30 cellular contexts compared by ENCODE assay signal in genomic region chr15:78550194-78550593, GRCh38.
"Had no signal": no experiment of that assay in that cellular context is flagged by ENCODE, and none has a peak within 500 bp of the region (broad histone marks: within the 10 kb centered on the region; RNA-seq: fewer than 3 reads in every experiment).

No MANE protein-coding gene starts in this region.

- H3K27ac ChIP-seq: colonic mucosa, esophagus muscularis mucosa, foreskin keratinocyte, gastroesophageal sphincter, heart left ventricle, hepatocyte, psoas muscle, suprapubic skin, transverse colon, upper lobe of right lung, uterus had no signal

- H3K4me1 Mint-ChIP-seq: memory B cell; nephron; stimulated activated naive CD8-positive, alpha-beta T cell treated with anti-CD3 and anti-CD28 coated beads, Interleukin-15, amount 100 ng/mL, for 72 hours had no signal

- H2AFZ ChIP-seq: hepatocyte had no signal

- H3K4me1 ChIP-seq: colonic mucosa, esophagus muscularis mucosa, foreskin keratinocyte, gastroesophageal sphincter, heart left ventricle, psoas muscle, suprapubic skin, transverse colon, upper lobe of right lung, uterus had no signal

- H3K27me3 ChIP-seq: colonic mucosa, esophagus muscularis mucosa, foreskin keratinocyte, gastroesophageal sphincter, heart left ventricle, hepatocyte, suprapubic skin, transverse colon, upper lobe of right lung, uterus had no signal

- H3K36me3 ChIP-seq: uterus had no signal

- H3K27me3 Mint-ChIP-seq: memory B cell; naive thymus-derived CD4-positive, alpha-beta T cell; stimulated activated naive CD8-positive, alpha-beta T cell treated with anti-CD3 and anti-CD28 coated beads, Interleukin-15, amount 100 ng/mL, for 72 hours had no signal

- H3K9me3 Mint-ChIP-seq: dendritic cell treated with granulocyte-macrophage colony-stimulating factor and Interleukin-4, amounts not matched to agents 40 ng/mL and 50 ng/mL, for 4 days; memory B cell; naive thymus-derived CD4-positive, alpha-beta T cell; nephron; stimulated activated naive CD8-positive, alpha-beta T cell treated with anti-CD3 and anti-CD28 coated beads, Interleukin-15, amount 100 ng/mL, for 72 hours had no signal

- H3K79me2 ChIP-seq: hepatocyte had no signal

- H3K4me3 Mint-ChIP-seq: dendritic cell treated with granulocyte-macrophage colony-stimulating factor and Interleukin-4, amounts not matched to agents 40 ng/mL and 50 ng/mL, for 4 days; memory B cell; naive thymus-derived CD4-positive, alpha-beta T cell; nephron; stimulated activated naive CD8-positive, alpha-beta T cell treated with anti-CD3 and anti-CD28 coated beads, Interleukin-15, amount 100 ng/mL, for 72 hours had no signal

- H3K27ac Mint-ChIP-seq: dendritic cell treated with granulocyte-macrophage colony-stimulating factor and Interleukin-4, amounts not matched to agents 40 ng/mL and 50 ng/mL, for 4 days; memory B cell; nephron had no signal

- H3K9me3 ChIP-seq: colonic mucosa, esophagus muscularis mucosa, gastroesophageal sphincter, heart left ventricle, psoas muscle, suprapubic skin, transverse colon, upper lobe of right lung, uterus had no signal

- H3K4me2 ChIP-seq: hepatocyte had no signal

- ATAC-seq: foreskin keratinocyte; gastroesophageal sphincter; heart left ventricle; left colon; left ventricle myocardium superior; naive thymus-derived CD4-positive, alpha-beta T cell; right cardiac atrium; stimulated activated naive CD8-positive, alpha-beta T cell treated with anti-CD3 and anti-CD28 coated beads, Interleukin-15, amount 100 ng/mL, for 72 hours; upper lobe of right lung had no signal

- DNase-seq: colonic mucosa; effector CD8-positive, alpha-beta T cell; foreskin keratinocyte; heart left ventricle; islet precursor cell; kidney glomerular epithelial cell; left colon; left ventricle myocardium superior; midbrain; naive thymus-derived CD4-positive, alpha-beta T cell; nucleus accumbens; psoas muscle; right cardiac atrium; small intestine; stimulated activated CD4-positive, alpha-beta T cell treated with anti-CD3 and anti-CD28 coated beads, Interleukin-15, amount 100 ng/mL, for 24 hours; stimulated activated CD4-positive, alpha-beta T cell treated with anti-CD3 and anti-CD28 coated beads, Interleukin-4, amount 100 ng/mL, for 1 hour; stimulated activated CD8-positive, alpha-beta memory T cell treated with anti-CD3 and anti-CD28 coated beads, Interleukin-4, amount 100 ng/mL, for 48 hours; stimulated activated naive CD4-positive, alpha-beta T cell; stimulated activated naive CD8-positive, alpha-beta T cell treated with anti-CD3 and anti-CD28 coated beads, Interleukin-15, amount 100 ng/mL, for 72 hours; transverse colon; upper lobe of right lung; uterus had no signal

- H3K4me3 ChIP-seq: colonic mucosa, esophagus muscularis mucosa, gastroesophageal sphincter, heart left ventricle, hepatocyte, lung, psoas muscle, suprapubic skin, transverse colon, upper lobe of right lung, uterus had no signal
